In the genomic region with DNA sequence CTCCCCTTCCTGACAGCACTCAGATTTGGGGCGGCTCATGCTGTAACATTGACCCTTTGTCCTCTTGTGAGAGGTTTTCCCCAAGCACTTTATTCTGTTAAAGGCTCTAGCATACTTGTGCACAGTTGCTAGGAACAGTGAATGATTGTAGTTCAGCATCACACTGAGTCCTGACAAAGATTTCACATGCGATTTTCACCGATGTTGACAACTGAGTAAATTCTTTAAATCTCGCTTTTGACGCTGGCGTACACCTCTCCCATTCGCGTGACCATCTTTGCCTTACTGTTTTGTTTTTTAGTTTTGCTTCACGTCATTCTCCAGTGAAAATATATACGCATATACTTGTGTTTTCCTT, we compare ENCODE assay signal across 8 cellular contexts. TPM values are rescaled to one million over a fixed set of nuclear protein-coding genes. Genes with fewer than 3 reads are reported as not detected.
DNase-seq lines count a peak whose midpoint lies in the region; ATAC-seq and TF ChIP-seq lines count a peak whose summit lies in the region.

No MANE protein-coding gene starts in this region.

- H3K27me3 ChIP-seq in adipocyte (replicated peaks; ENCODE audit: control insufficient read depth, insufficient read depth, low read length) (no peaks in the 10 kb centered on the region), kidney epithelial cell (ENCODE audit: control insufficient read depth, insufficient read depth, low read length) (no peaks in the 10 kb centered on the region), transverse colon (no peaks in the 10 kb centered on the region)

- peak overlapping the region; percentile 94 for H3K4me3 ChIP-seq in adipocyte (ENCODE audit: low read length)
- H3K4me3 ChIP-seq in kidney epithelial cell (ENCODE audit: low read depth, low read length): peak overlapping the region; percentile 54
- peak overlapping the region; percentile 60 to 80 (median 74) for H3K4me3 ChIP-seq in transverse colon

- peak overlapping the region; percentile 96 to 99 (median 97) for H3K27ac ChIP-seq in transverse colon

- TF ChIP-seq POLR2A in transverse colon (IDR thresholded peaks at IDR 0.05): no peak

- H3K4me1 ChIP-seq in adipocyte (ENCODE audit: control insufficient read depth, insufficient read depth, low read length) (peaks cover 34% of the 10 kb centered on the region), transverse colon (peaks cover 18 to 34% (median 22%) of the 10 kb centered on the region in 4 donors)

- peak overlapping the region; percentile 97 for H3K9ac ChIP-seq in adipocyte (ENCODE audit: low read length)

- no peak for TF ChIP-seq EP300 in transverse colon (IDR thresholded peaks at IDR 0.05; ENCODE audit: low read depth)

- DNase-seq in NCI-H1092 treated with DMSO at 0.1 percent for 48 hours (lab: John Stamatoyannopoulos, UW) (peak; percentile 52), NCI-H1092 (lab: John Stamatoyannopoulos, UW) (no peak), adipocyte (ENCODE audit: low read depth) (peak; percentile 47), kidney epithelial cell (ENCODE audit: low read depth) (no peak), transverse colon (no peak), NOMO-1 (lab: John Stamatoyannopoulos, UW; ENCODE audit: unreplicated experiment in 2 of 2) (no peak)

- ATAC-seq in HG03045 (IDR thresholded peaks at IDR 0.05; ENCODE audit: unreplicated experiment): no peak
- no peak for ATAC-seq in HG02763 (IDR thresholded peaks at IDR 0.05; ENCODE audit: unreplicated experiment)

- in situ Hi-C loops in transverse colon (cut with MboI; ENCODE audit: low pct_ligation_motif_present in 1 of 4, low pct_unique_long_range_greater_than_20kb in 1 of 4, low sequenced_read_pairs in 3 of 4): loop anchor here in 1 of 4 donors (25.0 kb wide), 1 partner anchor 1332 kb away; a partner anchor contains a TSS

- intact Hi-C loops in transverse colon (cut with DNase I; ENCODE audit: low total_unique reads): no loop called here

- TF ChIP-seq CTCF in kidney epithelial cell (IDR thresholded peaks at IDR 0.05; ENCODE audit: insufficient read depth, low read length, poor library complexity, severe bottlenecking): no peak
- no peak for TF ChIP-seq CTCF in transverse colon (IDR thresholded peaks at IDR 0.05)

- H3K36me3 ChIP-seq in adipocyte (ENCODE audit: control insufficient read depth, insufficient read depth, low read length, severe bottlenecking): peaks cover 7% of the 10 kb centered on the region
- no peaks in the 10 kb centered on the region for H3K36me3 ChIP-seq in kidney epithelial cell (ENCODE audit: control insufficient read depth, insufficient read depth, low read length)
- H3K36me3 ChIP-seq in transverse colon: peaks cover 0 to 3% (median 0%) of the 10 kb centered on the region in 4 donors

- no peaks in the 10 kb centered on the region for H3K9me3 ChIP-seq in adipocyte (ENCODE audit: control insufficient read depth, low read length)
- no peaks in the 10 kb centered on the region for H3K9me3 ChIP-seq in transverse colon

- whole genome bisulfite sequencing in transverse colon (ENCODE audit: low coverage in 1 of 2), 2 donors: 0 to 1% methylated on average over 10 of the region's 10 CpGs

RNA-seq across cellular contexts. Expression of a gene that starts 0.8 kb away (rescaled TPM):
- 14.8 and 15.9 TPM in 2 replicates for total RNA-seq in kidney epithelial cell
- 10 to 100 TPM; 12.0 to 28.7 (median 20.0) TPM for total RNA-seq in transverse colon

RNA-seq across cellular contexts. Expression of a gene that starts 13.9 kb away (rescaled TPM):
- total RNA-seq in kidney epithelial cell: 1.3 and 2.5 TPM in 2 replicates
- 10 to 100 TPM in 1 of 4 donors, 1 to 10 TPM in 2, not detected in 1; 1.9 to 13.2 (median 5.5) TPM for total RNA-seq in transverse colon

RNA-seq across cellular contexts. Expression of a gene that starts 18.1 kb away (rescaled TPM):
- total RNA-seq in kidney epithelial cell (8.6 and 10.0 TPM in 2 replicates), transverse colon (10 to 100 TPM in 3 of 4 donors, 1 to 10 TPM in 1; 7.1 to 22.7 (median 16.3) TPM)

Comparison
In these comparisons a context has a peak if more than half of its experiments do, and no peak if none do; other contexts are left out.
1. DNase-seq: peak in NCI-H1092 treated with DMSO at 0.1 percent for 48 hours (single experiment) and adipocyte (single experiment); none in NCI-H1092 (single experiment), kidney epithelial cell (single experiment), transverse colon (single experiment) and NOMO-1 (0 of 2).
2. Peak in every context shown above with its lines, with median percentiles within 50 percentile points of each other: H3K4me3 ChIP-seq.